In the genomic region with DNA sequence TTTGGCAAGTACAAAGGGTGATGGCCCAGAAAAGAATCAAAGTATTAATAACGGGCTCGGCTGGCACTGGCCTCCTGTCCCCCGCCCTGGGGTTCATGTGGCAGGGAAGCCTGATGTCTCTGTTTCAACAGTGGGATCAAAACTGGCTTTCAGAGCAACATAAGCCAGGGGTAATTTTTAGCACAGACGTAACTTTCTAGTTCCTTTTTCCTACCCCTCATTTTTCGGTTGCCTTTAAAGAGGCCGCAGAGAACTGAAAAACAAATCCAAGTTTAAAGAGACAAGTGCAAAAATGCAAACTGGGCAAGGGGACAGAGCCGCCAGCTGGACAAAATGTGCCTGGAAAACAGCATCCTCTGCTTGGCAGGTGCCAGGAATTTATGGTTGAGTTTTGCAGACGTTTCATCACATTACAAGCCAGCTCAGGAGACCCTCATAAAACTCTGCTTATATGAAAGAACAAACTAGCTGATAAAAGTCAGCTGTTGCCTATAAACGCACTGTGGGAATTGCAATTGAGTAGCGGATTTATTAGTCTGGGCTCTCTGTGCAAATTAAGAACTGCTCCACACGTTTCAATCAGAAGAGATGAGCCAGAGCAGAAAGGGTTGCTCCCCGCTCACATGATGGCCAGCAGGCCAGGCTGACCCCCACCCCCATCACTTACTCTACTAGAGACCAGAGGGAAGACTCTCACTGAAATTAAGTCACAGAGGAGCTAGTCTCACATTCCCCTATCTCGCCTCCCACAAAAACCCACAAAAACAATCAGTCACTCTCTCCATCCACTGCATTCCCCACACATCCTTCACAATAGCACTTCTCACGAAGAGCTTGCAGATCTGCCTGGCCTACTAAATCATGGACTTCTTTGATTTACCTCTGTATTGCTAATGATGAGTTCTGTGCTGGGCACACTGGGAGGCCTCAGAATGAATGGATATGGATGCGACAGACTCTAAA, we compare ENCODE assay signal across 13 cellular contexts. TPM values are rescaled to one million over a fixed set of nuclear protein-coding genes. Genes with fewer than 3 reads are reported as not detected.
A peak's percentile ranks its signal among the peaks of the same experiment; 100 is the strongest.
DNase-seq lines count a peak whose midpoint lies in the region; ATAC-seq and TF ChIP-seq lines count a peak whose summit lies in the region.
"Had no signal": no experiment of that assay in that cellular context is flagged by ENCODE, and none has a peak within 500 bp of the region (broad histone marks: within the 10 kb centered on the region; RNA-seq: fewer than 3 reads in every experiment).

No MANE protein-coding gene starts in this region.

- peak overlapping the region; percentile 20; the same call in 1 of the 2 replicates for H3K9ac ChIP-seq in KMS-11

- H3K4me1 ChIP-seq in KMS-11 (ENCODE audit: low read depth, poor library complexity, severe bottlenecking) (peaks cover 41% of the 10 kb centered on the region), esophagus squamous epithelium (peaks cover 0 to 11% (median 7%) of the 10 kb centered on the region in 3 donors), testis (peaks cover 4% of the 10 kb centered on the region)

- H4K20me1 ChIP-seq in KMS-11 (ENCODE audit: insufficient read depth) = no peaks in the 10 kb centered on the region

- TF ChIP-seq POLR2A in esophagus squamous epithelium (IDR thresholded peaks at IDR 0.05) = peak in 1 of 4 donors; percentile 8
- no peak for TF ChIP-seq POLR2A in testis (IDR thresholded peaks at IDR 0.05)

- H2AFZ ChIP-seq in KMS-11 (ENCODE audit: low read depth) = peak overlapping the region; percentile 50; the same call in 1 of the 2 replicates

- H3K4me2 ChIP-seq in KMS-11 = peak overlapping the region; percentile 84

- intact Hi-C loops in esophagus squamous epithelium (cut with DNase I) (no loop called here), testis (cut with DNase I; ENCODE audit: low total_unique reads) (no loop called here)

- H3K4me3 ChIP-seq in KMS-11 (IDR thresholded peaks at IDR 0.05; ENCODE audit: insufficient read depth, low read depth, low read length) = no peak overlapping the region
- H3K4me3 ChIP-seq in esophagus squamous epithelium = no peak overlapping the region
- H3K4me3 ChIP-seq in testis = no peak overlapping the region
- H3K4me3 ChIP-seq in MG63 = no peak overlapping the region

- no peaks in the 10 kb centered on the region for H3K79me2 ChIP-seq in KMS-11 (ENCODE audit: insufficient read depth, low read depth)

- 41 to 55% methylated on average over 14 to 15 of the region's 15 CpGs for WGBS in esophagus squamous epithelium, 2 donors
- 43 to 53% methylated on average over 15 of the region's 15 CpGs for WGBS in testis, 2 donors

- no peaks in the 10 kb centered on the region for H3K9me3 ChIP-seq in esophagus squamous epithelium
- H3K9me3 ChIP-seq in testis = no peaks in the 10 kb centered on the region
- no peaks in the 10 kb centered on the region for H3K9me3 ChIP-seq in MG63

- peak overlapping the region; percentile 47; the same call in 1 of the 2 replicates for H3K27ac ChIP-seq in KMS-11
- peak overlapping the region; percentile 30 to 77 (median 58) for H3K27ac ChIP-seq in esophagus squamous epithelium
- no peak overlapping the region for H3K27ac ChIP-seq in testis

- no peaks in the 10 kb centered on the region for H3K36me3 ChIP-seq in KMS-11 (ENCODE audit: insufficient read depth)
- peaks cover 0 to 19% (median 0%) of the 10 kb centered on the region in 3 donors for H3K36me3 ChIP-seq in esophagus squamous epithelium
- no peaks in the 10 kb centered on the region for H3K36me3 ChIP-seq in testis (ENCODE audit: low read depth, missing control alignments)
- peaks cover 7% of the 10 kb centered on the region for H3K36me3 ChIP-seq in MG63

- TF ChIP-seq CTCF in KMS-11 (conservative IDR thresholded peaks at IDR 0.05; ENCODE audit: low read depth, low read length) (no peak), esophagus squamous epithelium (IDR thresholded peaks at IDR 0.05) (no peak), testis (IDR thresholded peaks at IDR 0.05) (no peak)

- DNase-seq in esophagus squamous epithelium (lab: John Stamatoyannopoulos, UW) (no peak), testis (peak; percentile 31), iPS-NIHi11 (ENCODE audit: low spot score) (no peak), MG63 (no peak), NCI-H1930 (lab: John Stamatoyannopoulos, UW) (no peak)
- DNase-seq: activated CD4-positive, alpha-beta T cell treated with anti-CD3 and anti-CD28 coated beads, Interleukin-2, amount 10 ng/mL, durations not matched to agents 7 days and 5 days; aorta; stimulated activated CD4-positive, alpha-beta T cell treated with anti-CD3 and anti-CD28 coated beads, Interleukin-15, amount 100 ng/mL, for 24 hours had no signal

- ATAC-seq in GM18907 (IDR thresholded peaks at IDR 0.05; ENCODE audit: unreplicated experiment) (peak; percentile 49), GM21447 (IDR thresholded peaks at IDR 0.05; ENCODE audit: unreplicated experiment) (no peak)

- H3K27me3 ChIP-seq in KMS-11 (ENCODE audit: insufficient read depth, low read depth) (no peaks in the 10 kb centered on the region), esophagus squamous epithelium (peaks cover 0 to 13% (median 0%) of the 10 kb centered on the region in 4 donors), testis (no peaks in the 10 kb centered on the region), MG63 (no peaks in the 10 kb centered on the region)

RNA-seq across cellular contexts. Expression of gene CDCA8, which starts 15.8 kb away (rescaled TPM):
- total RNA-seq in esophagus squamous epithelium (10 to 100 TPM in 1 of 4 donors, 1 to 10 TPM in 3; 3.4 to 15.1 (median 7.5) TPM), testis (10 to 100 TPM; 21.0 to 28.1 TPM)
- polyA plus RNA-seq in testis (ENCODE audit: insufficient read depth, low read depth, low replicate concordance) = 52.4 TPM
- 6.3 and 14.2 TPM in 2 replicates for total RNA-seq in MG63 (2014; rRNA removed; shearing (Covaris generic); ENCODE audit: low replicate concordance)

RNA-seq across cellular contexts. Expression of gene RSPO1, which starts 41.9 kb away (rescaled TPM):
- total RNA-seq in esophagus squamous epithelium (1 to 10 TPM in 2 of 4 donors, under 1 TPM in 2; 0.49 to 6.1 (median 2.4) TPM), testis (under 1 TPM; 0.16 to 0.25 TPM)
- polyA plus RNA-seq in testis (ENCODE audit: insufficient read depth, low read depth, low replicate concordance) = 5.0 TPM
- not detected in 2 replicates for total RNA-seq in MG63 (2014; rRNA removed; shearing (Covaris generic); ENCODE audit: low replicate concordance)
- total RNA-seq: activated CD4-positive, alpha-beta T cell treated with anti-CD3 and anti-CD28 coated beads, Interleukin-2, amount 10 ng/mL, durations not matched to agents 7 days and 5 days; LHCN-M2; lung microvascular endothelial cell had no signal

Comparison
In these comparisons a context has a peak if more than half of its experiments do, and no peak if none do; other contexts are left out.
1. H3K27ac ChIP-seq: peak in KMS-11 (single experiment) and esophagus squamous epithelium (4 of 4); none in testis (0 of 2).